Comparison of ENCODE assay signal across 1 cellular context in the genomic region with DNA sequence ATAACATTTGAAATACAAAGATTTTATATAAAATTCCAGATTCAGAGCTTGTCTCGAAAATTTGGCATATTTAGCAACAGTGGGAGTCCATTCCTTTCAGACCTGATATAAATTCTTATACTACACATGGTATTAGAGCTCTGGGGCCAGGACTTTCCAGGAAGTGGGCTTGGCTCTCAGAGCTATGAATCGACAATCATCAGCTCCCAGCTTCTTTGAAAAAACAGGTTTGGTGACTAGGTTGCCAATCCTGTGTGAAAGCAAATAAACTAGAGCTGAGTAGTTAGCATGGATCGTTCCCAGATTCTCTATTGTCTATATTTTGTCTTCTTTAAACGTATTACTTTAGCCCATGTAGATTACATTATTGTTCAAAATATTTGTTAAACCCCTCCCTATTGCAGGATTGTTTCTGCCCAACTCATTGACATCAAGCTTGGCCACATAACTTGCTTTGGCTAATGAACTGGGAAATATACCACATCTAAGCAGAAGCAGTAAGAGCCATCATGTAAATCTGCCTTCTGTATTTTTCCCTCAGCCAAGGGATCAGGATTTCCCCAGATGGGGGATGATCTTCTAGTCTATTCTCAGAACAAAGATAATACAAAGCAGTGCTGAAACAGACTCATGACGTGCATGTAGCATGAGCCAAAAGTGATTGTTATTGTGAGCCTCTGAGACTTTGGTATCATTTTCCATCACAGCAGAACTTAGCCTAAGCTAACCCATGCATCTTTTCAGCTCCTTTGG.
TF ChIP-seq lines count a peak whose summit lies in the region.

No MANE protein-coding gene starts in this region.

TF ChIP-seq in GM12878, 131 proteins besides CTCF, POLR2A, EP300 and RAD21 (continued from another document):
- TF ChIP-seq, protein P1, sequence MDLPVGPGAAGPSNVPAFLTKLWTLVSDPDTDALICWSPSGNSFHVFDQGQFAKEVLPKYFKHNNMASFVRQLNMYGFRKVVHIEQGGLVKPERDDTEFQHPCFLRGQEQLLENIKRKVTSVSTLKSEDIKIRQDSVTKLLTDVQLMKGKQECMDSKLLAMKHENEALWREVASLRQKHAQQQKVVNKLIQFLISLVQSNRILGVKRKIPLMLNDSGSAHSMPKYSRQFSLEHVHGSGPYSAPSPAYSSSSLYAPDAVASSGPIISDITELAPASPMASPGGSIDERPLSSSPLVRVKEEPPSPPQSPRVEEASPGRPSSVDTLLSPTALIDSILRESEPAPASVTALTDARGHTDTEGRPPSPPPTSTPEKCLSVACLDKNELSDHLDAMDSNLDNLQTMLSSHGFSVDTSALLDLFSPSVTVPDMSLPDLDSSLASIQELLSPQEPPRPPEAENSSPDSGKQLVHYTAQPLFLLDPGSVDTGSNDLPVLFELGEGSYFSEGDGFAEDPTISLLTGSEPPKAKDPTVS (IDR thresholded peaks at IDR 0.05; ENCODE audit: low read depth, low read length), result no peak
- TF ChIP-seq RCOR1 (conservative IDR thresholded peaks at IDR 0.05; ENCODE audit: low read depth, low read length) (no peak), POLR2AphosphoS5 (IDR thresholded peaks at IDR 0.05; ENCODE audit: low read length) (no peak), RELA (IDR thresholded peaks at IDR 0.05; ENCODE audit: borderline replicate concordance, partially characterized antibody) (no peak), RAD51 (IDR thresholded peaks at IDR 0.05) (no peak), MYB (IDR thresholded peaks at IDR 0.05; ENCODE audit: borderline replicate concordance, low read depth, low read length) (no peak), SMARCA5 (IDR thresholded peaks at IDR 0.05) (no peak), PAX5 (IDR thresholded peaks at IDR 0.05; ENCODE audit: borderline replicate concordance, low read depth, low read length) (no peak), YY1 (IDR thresholded peaks at IDR 0.05; ENCODE audit: low read depth, low read length) (no peak), POU2F2 (IDR thresholded peaks at IDR 0.05; ENCODE audit: borderline replicate concordance, low read depth, low read length) (no peak), CEBPB (IDR thresholded peaks at IDR 0.05; ENCODE audit: borderline replicate concordance in 1 of 2, low read depth in 2 of 2, low read length in 2 of 2) (no peak), MTA2 (IDR thresholded peaks at IDR 0.05; ENCODE audit: low read depth) (no peak)
- TF ChIP-seq, protein P2, sequence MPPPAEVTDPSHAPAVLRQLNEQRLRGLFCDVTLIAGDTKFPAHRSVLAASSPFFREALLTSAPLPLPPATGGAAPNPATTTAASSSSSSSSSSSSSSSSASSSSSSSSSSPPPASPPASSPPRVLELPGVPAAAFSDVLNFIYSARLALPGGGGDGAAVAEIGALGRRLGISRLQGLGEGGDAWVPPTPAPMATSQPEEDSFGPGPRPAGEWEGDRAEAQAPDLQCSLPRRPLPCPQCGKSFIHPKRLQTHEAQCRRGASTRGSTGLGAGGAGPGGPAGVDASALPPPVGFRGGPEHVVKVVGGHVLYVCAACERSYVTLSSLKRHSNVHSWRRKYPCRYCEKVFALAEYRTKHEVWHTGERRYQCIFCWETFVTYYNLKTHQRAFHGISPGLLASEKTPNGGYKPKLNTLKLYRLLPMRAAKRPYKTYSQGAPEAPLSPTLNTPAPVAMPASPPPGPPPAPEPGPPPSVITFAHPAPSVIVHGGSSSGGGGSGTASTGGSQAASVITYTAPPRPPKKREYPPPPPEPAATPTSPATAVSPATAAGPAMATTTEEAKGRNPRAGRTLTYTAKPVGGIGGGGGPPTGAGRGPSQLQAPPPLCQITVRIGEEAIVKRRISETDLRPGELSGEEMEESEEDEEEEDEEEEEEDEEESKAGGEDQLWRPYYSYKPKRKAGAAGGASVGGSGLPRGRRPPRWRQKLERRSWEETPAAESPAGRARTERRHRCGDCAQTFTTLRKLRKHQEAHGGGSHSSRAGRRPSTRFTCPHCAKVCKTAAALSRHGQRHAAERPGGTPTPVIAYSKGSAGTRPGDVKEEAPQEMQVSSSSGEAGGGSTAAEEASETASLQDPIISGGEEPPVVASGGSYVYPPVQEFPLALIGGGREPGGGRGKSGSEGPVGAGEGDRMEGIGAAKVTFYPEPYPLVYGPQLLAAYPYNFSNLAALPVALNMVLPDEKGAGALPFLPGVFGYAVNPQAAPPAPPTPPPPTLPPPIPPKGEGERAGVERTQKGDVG (CRISPR knock-in tag; IDR thresholded peaks at IDR 0.05), result no peak
TF ChIP-seq in GM12878: peak in this region for 8.
